Comparison of ENCODE assay signal across 17 cellular contexts in the genomic region with DNA sequence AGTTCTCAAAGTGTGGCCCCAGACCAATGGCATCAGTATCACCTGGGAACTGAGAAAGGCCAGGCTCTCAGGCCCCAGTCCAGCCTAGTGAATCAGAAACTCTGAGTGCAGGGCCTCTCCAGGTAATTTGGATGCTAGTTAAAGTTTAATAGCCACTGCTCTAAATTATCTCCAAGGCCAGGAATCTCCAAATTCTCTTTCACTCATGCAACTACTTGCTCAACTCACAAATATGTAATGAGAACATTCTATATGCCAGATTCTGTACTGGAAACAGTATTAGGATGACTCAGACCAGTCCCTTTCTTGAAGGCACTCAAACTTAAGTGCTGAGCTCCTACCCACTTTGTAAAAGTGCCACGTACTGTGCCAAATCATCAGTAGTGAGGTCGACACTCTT.
DNase-seq lines count a peak whose midpoint lies in the region; TF ChIP-seq lines count a peak whose summit lies in the region.
"Had no signal": no experiment of that assay in that cellular context is flagged by ENCODE, and none has a peak within 500 bp of the region (broad histone marks: within the 10 kb centered on the region; RNA-seq: fewer than 3 reads in every experiment).

No MANE protein-coding gene starts in this region.

- H3K36me3 Mint-ChIP-seq in chondrocyte (ENCODE audit: low read depth) (peaks cover 33% of the 10 kb centered on the region), nephron progenitor cell (ENCODE audit: low read depth) (peaks cover 15% of the 10 kb centered on the region)
- H3K36me3 Mint-ChIP-seq: T-cell had no signal

- no peaks in the 10 kb centered on the region for H3K9me3 ChIP-seq in left ventricle myocardium inferior (replicated peaks)
- H3K9me3 ChIP-seq: gastroesophageal sphincter, spleen, tibial artery had no signal

- peaks cover 5% of the 10 kb centered on the region for H3K4me1 ChIP-seq in left ventricle myocardium inferior
- H3K4me1 ChIP-seq: gastroesophageal sphincter, neural progenitor cell, spleen had no signal

- in situ Hi-C loops in ACHN (cut with HindIII; ENCODE audit: low pct_ligation_motif_present, low pct_unique_long_range_greater_than_20kb, low sequenced_read_pairs) = no loop called here

- H3K36me3 ChIP-seq in left ventricle myocardium inferior = peaks cover 5% of the 10 kb centered on the region
- H3K36me3 ChIP-seq: gastroesophageal sphincter, neural progenitor cell, spleen had no signal

- peaks cover 88% of the 10 kb centered on the region for H3K4me1 Mint-ChIP-seq in chondrocyte (ENCODE audit: low read depth)
- H3K4me1 Mint-ChIP-seq in nephron progenitor cell = peaks cover 9% of the 10 kb centered on the region
- H3K4me1 Mint-ChIP-seq: neural progenitor cell, T-cell had no signal

- H3K9me3 Mint-ChIP-seq in chondrocyte (ENCODE audit: low read depth) (no peaks in the 10 kb centered on the region), nephron progenitor cell (no peaks in the 10 kb centered on the region)
- H3K9me3 Mint-ChIP-seq: neural progenitor cell had no signal

- H3K27ac ChIP-seq in left ventricle myocardium inferior (replicated peaks) = no peak overlapping the region
- H3K27ac ChIP-seq: gastroesophageal sphincter, neural progenitor cell, spleen, tibial artery had no signal

- peak overlapping the region; percentile 97 for H3K27ac Mint-ChIP-seq in chondrocyte (ENCODE audit: unreplicated experiment)
- H3K27ac Mint-ChIP-seq in nephron progenitor cell = no peak overlapping the region
- H3K27ac Mint-ChIP-seq: neural progenitor cell, T-cell had no signal

- H3K27me3 Mint-ChIP-seq in chondrocyte (ENCODE audit: low read depth) = no peaks in the 10 kb centered on the region
- H3K27me3 Mint-ChIP-seq in nephron progenitor cell (ENCODE audit: low read depth, poor library complexity) = peaks cover 10% of the 10 kb centered on the region

- DNase-seq in ACHN (peak; percentile 77), HT1080 (ENCODE audit: low read depth) (peak; percentile 69), chondrocyte (ENCODE audit: low spot score) (no peak), kidney tubule cell (ENCODE audit: low spot score) (peak; percentile 98), hippocampal formation (lab: John Stamatoyannopoulos, UW) (no peak), DMS 273 treated with DMSO at 0.1 percent for 48 hours (lab: John Stamatoyannopoulos, UW) (no peak), left ventricle myocardium inferior (no peak), nephron progenitor cell (no peak)
- DNase-seq: activated CD4-positive, alpha-beta T cell treated with anti-CD3 and anti-CD28 coated beads for 48 hours; AML-193; left colon; NCI-H2029; spleen; T-cell; tibial artery had no signal

- H3K4me3 ChIP-seq in left ventricle myocardium inferior = no peak overlapping the region
- H3K4me3 ChIP-seq: gastroesophageal sphincter, neural progenitor cell, spleen, tibial artery had no signal

- H3K4me3 Mint-ChIP-seq in chondrocyte (ENCODE audit: unreplicated experiment) (no peak overlapping the region), nephron progenitor cell (no peak overlapping the region)
- H3K4me3 Mint-ChIP-seq: neural progenitor cell, T-cell had no signal

- H3K27me3 ChIP-seq in left ventricle myocardium inferior (ENCODE audit: low read depth) = no peaks in the 10 kb centered on the region
- H3K27me3 ChIP-seq: gastroesophageal sphincter, neural progenitor cell, spleen, tibial artery had no signal

- intact Hi-C loops in left ventricle myocardium inferior (cut with micrococcal nuclease) = no loop called here

- TF ChIP-seq CTCF in chondrocyte (IDR thresholded peaks at IDR 0.05) (no peak), left ventricle myocardium inferior (IDR thresholded peaks at IDR 0.05; ENCODE audit: borderline replicate concordance) (no peak), nephron progenitor cell (IDR thresholded peaks at IDR 0.05) (no peak)

Comparison
In these comparisons a context has a peak if more than half of its experiments do, and no peak if none do; other contexts are left out.
1. DNase-seq: peak in ACHN (single experiment), HT1080 (single experiment) and kidney tubule cell (single experiment); none in chondrocyte (single experiment), hippocampal formation (0 of 2), DMS 273 treated with DMSO at 0.1 percent for 48 hours (single experiment), left ventricle myocardium inferior (single experiment) and nephron progenitor cell (single experiment).